In the genomic region with DNA sequence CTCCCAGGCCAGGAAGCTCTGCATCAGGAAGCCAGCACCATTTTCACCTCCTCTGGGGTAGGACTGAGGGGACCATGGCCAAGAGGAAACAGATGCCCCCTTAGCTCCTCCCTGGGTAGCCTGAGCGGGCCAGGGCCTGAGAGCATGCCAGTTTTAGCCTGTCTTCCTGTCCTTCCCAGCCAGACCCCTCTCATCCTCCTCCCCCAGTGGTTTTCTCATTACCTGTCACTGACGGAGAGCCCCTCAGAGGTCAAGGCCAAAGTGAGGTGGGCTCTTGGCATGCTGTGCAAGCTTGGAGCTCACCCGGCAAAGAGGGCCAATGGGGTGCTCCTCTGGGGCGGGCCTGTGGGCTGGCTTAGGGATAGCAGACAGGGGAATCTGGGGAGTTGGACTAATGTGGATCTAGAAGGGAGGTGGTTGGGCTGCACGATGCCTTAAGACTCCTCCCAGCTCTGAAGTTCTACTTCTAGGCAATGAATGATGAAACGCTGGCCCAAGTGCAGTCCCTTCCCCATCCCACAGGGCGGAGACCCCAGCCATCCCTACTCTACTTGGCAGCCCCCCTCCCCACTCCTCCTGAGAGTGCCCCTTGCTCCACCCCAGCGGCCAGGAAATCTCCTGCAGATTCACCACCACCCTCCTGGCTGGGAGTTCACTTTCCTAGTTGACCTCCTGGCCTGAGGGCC, we compare ENCODE assay signal across 1 cellular context.
TF ChIP-seq lines count a peak whose summit lies in the region.

No MANE protein-coding gene starts in this region.

TF ChIP-seq in HCT116, 20 proteins besides CTCF, POLR2A, EP300 and RAD21 (continued from another document):
- TF ChIP-seq, protein P1, sequence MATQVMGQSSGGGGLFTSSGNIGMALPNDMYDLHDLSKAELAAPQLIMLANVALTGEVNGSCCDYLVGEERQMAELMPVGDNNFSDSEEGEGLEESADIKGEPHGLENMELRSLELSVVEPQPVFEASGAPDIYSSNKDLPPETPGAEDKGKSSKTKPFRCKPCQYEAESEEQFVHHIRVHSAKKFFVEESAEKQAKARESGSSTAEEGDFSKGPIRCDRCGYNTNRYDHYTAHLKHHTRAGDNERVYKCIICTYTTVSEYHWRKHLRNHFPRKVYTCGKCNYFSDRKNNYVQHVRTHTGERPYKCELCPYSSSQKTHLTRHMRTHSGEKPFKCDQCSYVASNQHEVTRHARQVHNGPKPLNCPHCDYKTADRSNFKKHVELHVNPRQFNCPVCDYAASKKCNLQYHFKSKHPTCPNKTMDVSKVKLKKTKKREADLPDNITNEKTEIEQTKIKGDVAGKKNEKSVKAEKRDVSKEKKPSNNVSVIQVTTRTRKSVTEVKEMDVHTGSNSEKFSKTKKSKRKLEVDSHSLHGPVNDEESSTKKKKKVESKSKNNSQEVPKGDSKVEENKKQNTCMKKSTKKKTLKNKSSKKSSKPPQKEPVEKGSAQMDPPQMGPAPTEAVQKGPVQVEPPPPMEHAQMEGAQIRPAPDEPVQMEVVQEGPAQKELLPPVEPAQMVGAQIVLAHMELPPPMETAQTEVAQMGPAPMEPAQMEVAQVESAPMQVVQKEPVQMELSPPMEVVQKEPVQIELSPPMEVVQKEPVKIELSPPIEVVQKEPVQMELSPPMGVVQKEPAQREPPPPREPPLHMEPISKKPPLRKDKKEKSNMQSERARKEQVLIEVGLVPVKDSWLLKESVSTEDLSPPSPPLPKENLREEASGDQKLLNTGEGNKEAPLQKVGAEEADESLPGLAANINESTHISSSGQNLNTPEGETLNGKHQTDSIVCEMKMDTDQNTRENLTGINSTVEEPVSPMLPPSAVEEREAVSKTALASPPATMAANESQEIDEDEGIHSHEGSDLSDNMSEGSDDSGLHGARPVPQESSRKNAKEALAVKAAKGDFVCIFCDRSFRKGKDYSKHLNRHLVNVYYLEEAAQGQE (IDR thresholded peaks at IDR 0.05; ENCODE audit: low read depth) = no peak
